1 cellular context compared by ENCODE assay signal in genomic region chr11:15031945-15032344, GRCh38.
TF ChIP-seq lines count a peak whose summit lies in the region.

No MANE protein-coding gene starts in this region.

TF ChIP-seq in K562, 482 proteins besides CTCF, POLR2A, EP300 and RAD21:
- TF ChIP-seq YY1 (IDR thresholded peaks at IDR 0.05; ENCODE audit: borderline replicate concordance in 1 of 3, control insufficient read depth in 1 of 3, extremely low read depth in 1 of 3, insufficient read depth in 3 of 3, insufficient read length in 1 of 3, insufficient replicate concordance in 2 of 3, low read depth in 1 of 3, low read length in 2 of 3) = peak in 1 of 3 experiments; percentile 64
